17 cellular contexts compared by ENCODE assay signal in the genomic region with DNA sequence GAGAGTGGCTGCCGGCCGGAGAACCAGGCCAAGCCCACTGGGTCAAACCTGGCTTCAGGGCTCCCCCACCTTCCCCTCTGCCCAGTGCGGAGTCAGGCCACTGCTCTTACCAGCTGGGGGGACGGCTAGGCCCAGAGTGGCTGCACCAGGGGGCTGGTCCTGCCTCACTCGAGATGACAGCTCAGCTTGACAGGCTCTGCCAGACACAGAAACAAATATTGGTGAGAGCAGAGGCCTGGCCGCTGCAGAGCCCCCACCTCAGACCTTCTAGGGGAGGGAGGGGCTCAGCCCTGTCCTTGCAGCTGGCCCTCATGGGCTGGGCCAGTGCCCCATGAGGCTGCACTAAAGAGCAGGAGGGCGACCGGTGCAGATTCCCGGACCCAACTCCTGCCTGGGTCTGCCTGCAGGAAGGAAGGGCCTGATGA. TPM values are rescaled to one million over a fixed set of nuclear protein-coding genes. Genes with fewer than 3 reads are reported as not detected.
DNase-seq lines count a peak whose midpoint lies in the region; ATAC-seq and TF ChIP-seq lines count a peak whose summit lies in the region.
"Had no signal": no experiment of that assay in that cellular context is flagged by ENCODE, and none has a peak within 500 bp of the region (broad histone marks: within the 10 kb centered on the region; RNA-seq: fewer than 3 reads in every experiment).

No MANE protein-coding gene starts in this region.

- H3K27ac ChIP-seq in right atrium auricular region (no peak overlapping the region), RWPE1 (peak overlapping the region; percentile 82)
- H3K27ac ChIP-seq in CD4-positive, alpha-beta T cell (ENCODE audit: low read depth, low read length): no peak overlapping the region

- H3K36me3 Mint-ChIP-seq in CD4-positive, alpha-beta T cell (ENCODE audit: low read depth): peaks cover 40% of the 10 kb centered on the region

- DNase-seq in cardiac septum (ENCODE audit: low spot score) (peak; percentile 67), right atrium auricular region (ENCODE audit: low spot score) (no peak), RWPE1 (ENCODE audit: low spot score) (no peak), islet precursor cell (peak; percentile 54), NCI-H2196 (lab: John Stamatoyannopoulos, UW; ENCODE audit: unreplicated experiment) (no peak)
- DNase-seq in CD4-positive, alpha-beta T cell: no peak
- no peak for DNase-seq in activated CD4-positive, alpha-beta T cell treated with anti-CD3 and anti-CD28 coated beads for 1 hour
- DNase-seq: EL, GF-D8, Karpas-422, NCI-H1436, NCI-H1930, NCI-H2227 treated with DMSO at 0.1 percent for 48 hours, NCI-H510A had no signal

- H3K4me1 Mint-ChIP-seq in CD4-positive, alpha-beta T cell (ENCODE audit: low read depth): peaks cover under 1% of the 10 kb centered on the region

- H3K27ac Mint-ChIP-seq in CD4-positive, alpha-beta T cell: no peak overlapping the region
- H3K27ac Mint-ChIP-seq: B cell, IgD-negative memory B cell had no signal

- POLR2A ChIA-PET in RWPE1 (lab: Yijun Ruan, JAX; ENCODE audit: low non-redundant PET): no interaction called here
- POLR2A ChIA-PET in CD4-positive, alpha-beta T cell (lab: Charles Lee): no interaction called here

- no peak overlapping the region for H3K4me3 ChIP-seq in right atrium auricular region

- H3K27me3 Mint-ChIP-seq in CD4-positive, alpha-beta T cell: no peaks in the 10 kb centered on the region
- H3K27me3 Mint-ChIP-seq: B cell, IgD-negative memory B cell had no signal

- TF ChIP-seq CTCF in right atrium auricular region (IDR thresholded peaks at IDR 0.05): no peak
- no peak for TF ChIP-seq CTCF in RWPE1 (conservative IDR thresholded peaks at IDR 0.05; ENCODE audit: low read depth)
- no peak for TF ChIP-seq CTCF in CD4-positive, alpha-beta T cell (IDR thresholded peaks at IDR 0.05)

- CTCF ChIA-PET in RWPE1 (lab: Yijun Ruan, JAX): no interaction called here
- CTCF ChIA-PET in CD4-positive, alpha-beta T cell (lab: Charles Lee): no interaction called here

- no peak overlapping the region for H3K4me3 Mint-ChIP-seq in CD4-positive, alpha-beta T cell
- H3K4me3 Mint-ChIP-seq: B cell had no signal

- no peaks in the 10 kb centered on the region for H3K9me3 Mint-ChIP-seq in CD4-positive, alpha-beta T cell
- H3K9me3 Mint-ChIP-seq: IgD-negative memory B cell had no signal

- no peaks in the 10 kb centered on the region for H3K9me3 ChIP-seq in right atrium auricular region
- no peaks in the 10 kb centered on the region for H3K9me3 ChIP-seq in CD4-positive, alpha-beta T cell (ENCODE audit: control insufficient read depth, low read length)

- peaks cover 0 to 33% of the 10 kb centered on the region in 2 donors for H3K4me1 ChIP-seq in right atrium auricular region

- peaks cover 63% of the 10 kb centered on the region for H3K36me3 ChIP-seq in right atrium auricular region

- intact Hi-C loops in cardiac septum (cut with DNase I): loop anchor here (10.0 kb wide), 1 partner anchor 107 kb away; a partner anchor contains a TSS
- intact Hi-C loops in CD4-positive, alpha-beta T cell (cut with DNase I, micrococcal nuclease): loop anchor here in 1 of 2 experiments (10.0 kb wide), 3 partner anchors 273 to 397 kb away; a partner anchor contains a TSS

- ATAC-seq in CD4-positive, alpha-beta T cell (ENCODE audit: poor library complexity): no peak
- ATAC-seq: Panc1 had no signal

- no peaks in the 10 kb centered on the region for H3K27me3 ChIP-seq in right atrium auricular region
- H3K27me3 ChIP-seq in CD4-positive, alpha-beta T cell (ENCODE audit: control insufficient read depth, insufficient read depth, low read length): no peaks in the 10 kb centered on the region

RNA-seq across cellular contexts. Expression of a gene that starts 4.5 kb away (rescaled TPM):
- total RNA-seq in cardiac septum (43.7 TPM), right atrium auricular region (10 to 100 TPM; 25.5 to 61.5 TPM)
- 10 to 100 TPM; 75.2 to 78.9 TPM for total RNA-seq in CD4-positive, alpha-beta T cell

RNA-seq across cellular contexts. Expression of a gene that starts 36.2 kb away (rescaled TPM):
- total RNA-seq in cardiac septum (9.9 TPM), right atrium auricular region (10 to 100 TPM in 1 of 2 donors, 1 to 10 TPM in 1; 6.7 to 13.5 TPM)
- total RNA-seq in CD4-positive, alpha-beta T cell: 10 to 100 TPM; 13.5 TPM

RNA-seq across cellular contexts. Expression of a gene that starts 36.5 kb away (rescaled TPM):
- total RNA-seq in cardiac septum: 0.65 TPM
- under 1 TPM; 0.39 to 0.44 TPM for total RNA-seq in right atrium auricular region
- under 1 TPM in 1 of 2 experiments, not detected in 1; 0.25 TPM for total RNA-seq in CD4-positive, alpha-beta T cell

Comparison
In these comparisons a context has a peak if more than half of its experiments do, and no peak if none do; other contexts are left out.
1. DNase-seq: peak in cardiac septum (single experiment) and islet precursor cell (single experiment); none in right atrium auricular region (single experiment), RWPE1 (single experiment), NCI-H2196 (single experiment), CD4-positive, alpha-beta T cell (0 of 10) and activated CD4-positive, alpha-beta T cell treated with anti-CD3 and anti-CD28 coated beads for 1 hour (single experiment).